Comparison of ENCODE assay signal across 8 cellular contexts in genomic region chr15:40340038-40340739, GRCh38. TPM values are rescaled to one million over a fixed set of nuclear protein-coding genes. Genes with fewer than 3 reads are reported as not detected.
DNase-seq lines count a peak whose midpoint lies in the region; ATAC-seq and TF ChIP-seq lines count a peak whose summit lies in the region.

No MANE protein-coding gene starts in this region.

- no peaks in the 10 kb centered on the region for H3K9me2 ChIP-seq in HCT116 (ENCODE audit: insufficient read depth)

- intact Hi-C loops in HCT116 (cut with micrococcal nuclease): loop anchor here (1.0 to 10.0 kb wide), 2 partner anchors 82 to 165 kb away; no protein-coding TSS in a partner anchor

- TSS peak; percentile 59 for BruUV-seq in HCT116 (replicated peaks; lab: Mats Ljungman, UMichigan)

- H3K9ac ChIP-seq in HCT116 (ENCODE audit: low read length) (peak overlapping the region; percentile 76), adipocyte (ENCODE audit: low read length) (peak overlapping the region; percentile 92)

- TF ChIP-seq POLR2A in HCT116 (IDR thresholded peaks at IDR 0.05; ENCODE audit: borderline replicate concordance, extremely low read depth, insufficient read depth, insufficient read length): no peak

- H3K9me3 ChIP-seq in HCT116 (ENCODE audit: control insufficient read depth in 1 of 2, insufficient read depth in 1 of 2, low read depth in 1 of 2, low read length in 2 of 2) (no peaks in the 10 kb centered on the region), adipocyte (ENCODE audit: control insufficient read depth, low read length) (no peaks in the 10 kb centered on the region), right atrium auricular region (no peaks in the 10 kb centered on the region)

- no peak overlapping the region for H2AFZ ChIP-seq in HCT116 (ENCODE audit: low read depth, low read length, poor library complexity, severe bottlenecking)

- RAD21 ChIA-PET in HCT116 (lab: Charles Lee; ENCODE audit: low non-redundant PET in 1 of 2, low total read pairs in 2 of 2, uncharacterized antibody in 2 of 2, unreplicated experiment in 2 of 2): interaction anchor here (1.3 to 1.7 kb wide), 3 partner anchors 51 to 82 kb away, joined by 3 to 7 read pairs (median 4); no protein-coding TSS in a partner anchor

- H4K20me1 ChIP-seq in HCT116 (ENCODE audit: insufficient read depth): no peaks in the 10 kb centered on the region

- peaks cover 0 to 7% of the 10 kb centered on the region in 2 experiments; a peak in 1 of 4 replicates for H3K36me3 ChIP-seq in HCT116 (ENCODE audit: control insufficient read depth in 1 of 2, insufficient read depth in 2 of 2, low read length in 2 of 2)
- H3K36me3 ChIP-seq in adipocyte (ENCODE audit: control insufficient read depth, insufficient read depth, low read length, severe bottlenecking): no peaks in the 10 kb centered on the region
- peaks cover 21% of the 10 kb centered on the region for H3K36me3 ChIP-seq in right atrium auricular region

- H3K4me2 ChIP-seq in HCT116 (ENCODE audit: low read length): peak overlapping the region; percentile 87

- TF ChIP-seq CTCF in HCT116 (IDR thresholded peaks at IDR 0.05 in 2 of 3, conservative IDR thresholded peaks at IDR 0.05 in 1 of 3; ENCODE audit: borderline replicate concordance in 1 of 3, insufficient read depth in 1 of 3, low read depth in 2 of 3, low read length in 2 of 3) (no peak; a peak in 1 of 6 replicates), right atrium auricular region (IDR thresholded peaks at IDR 0.05) (no peak), GM20000 (IDR thresholded peaks at IDR 0.05; ENCODE audit: extremely low read depth, missing control alignments) (no peak), GM10266 (IDR thresholded peaks at IDR 0.05; ENCODE audit: control insufficient read depth, insufficient read depth, low read depth, missing control alignments) (no peak)

- H3K4me3 ChIP-seq in HCT116 (replicated peaks in 1 of 2; ENCODE audit: low read depth in 1 of 2, low read length in 2 of 2) (peak overlapping the region; percentile 57 to 60), adipocyte (ENCODE audit: low read length) (peak overlapping the region; percentile 73), right atrium auricular region (peak overlapping the region; percentile 41 to 48), skin epidermis (peak overlapping the region; percentile 20 to 41 (median 23))

- no peaks in the 10 kb centered on the region for H3K27me3 ChIP-seq in HCT116 (ENCODE audit: insufficient read depth, low read length)
- no peaks in the 10 kb centered on the region for H3K27me3 ChIP-seq in adipocyte (replicated peaks; ENCODE audit: control insufficient read depth, insufficient read depth, low read length)
- H3K27me3 ChIP-seq in right atrium auricular region: no peaks in the 10 kb centered on the region

- DNase-seq in HCT116 (ENCODE audit: low read depth, low spot score) (no peak), adipocyte (ENCODE audit: low read depth) (peak; percentile 80), right atrium auricular region (ENCODE audit: low spot score) (peak; percentile 77), GM20000 (ENCODE audit: low spot score) (no peak), GM10266 (ENCODE audit: extremely low spot score) (no peak), NCI-H2227 treated with DMSO at 0.1 percent for 48 hours (lab: John Stamatoyannopoulos, UW) (no peak)
- DNase-seq in stimulated activated CD4-positive, alpha-beta T cell treated with anti-CD3 and anti-CD28 coated beads, Interleukin-15, amount 100 ng/mL, for 24 hours: no peak

- peaks cover 5% of the 10 kb centered on the region; the same call in 1 of the 2 replicates for H3K79me2 ChIP-seq in HCT116 (ENCODE audit: insufficient read depth, low read length)

- CTCF ChIA-PET in HCT116 (lab: Charles Lee): interaction anchor here (0.6 to 5.2 kb wide), 17 partner anchors 8 to 554 kb away, joined by 3 to 55 read pairs (median 3); partner anchors contain the start of genes INAFM2, IVD and VPS18

- H3K27ac ChIP-seq in HCT116 (ENCODE audit: low read depth, low read length): peak overlapping the region; percentile 92
- peak overlapping the region; percentile 96 to 97 for H3K27ac ChIP-seq in right atrium auricular region
- H3K27ac ChIP-seq in skin epidermis: peak overlapping the region; percentile 69 to 95 (median 88)

- TF ChIP-seq RAD21 in HCT116 (IDR thresholded peaks at IDR 0.05; ENCODE audit: low read depth): no peak

- H3K4me1 ChIP-seq in HCT116 (ENCODE audit: control insufficient read depth in 1 of 2, insufficient read depth in 2 of 2, low read length in 2 of 2): peaks cover 41 to 67% of the 10 kb centered on the region in 2 experiments
- peaks cover 70% of the 10 kb centered on the region for H3K4me1 ChIP-seq in adipocyte (ENCODE audit: control insufficient read depth, insufficient read depth, low read length)
- peaks cover 0 to 95% of the 10 kb centered on the region in 2 donors for H3K4me1 ChIP-seq in right atrium auricular region

- POLR2A ChIA-PET in HCT116 (lab: Charles Lee): interaction anchor here (1.0 to 3.4 kb wide), 7 partner anchors 16 to 65 kb away, joined by 3 to 11 read pairs (median 3); partner anchors contain the start of genes DISP2, INAFM2 and IVD

- peak; percentile 37 for ATAC-seq in HCT116

TF ChIP-seq in HCT116, 20 proteins besides CTCF, POLR2A, EP300 and RAD21:
- no peak for TF ChIP-seq EZH2phosphoT487 (IDR thresholded peaks at IDR 0.05; ENCODE audit: borderline replicate concordance)
- TF ChIP-seq YY1 (IDR thresholded peaks at IDR 0.05; ENCODE audit: extremely low read depth, insufficient replicate concordance, low read depth, low read length): no peak
- TF ChIP-seq SIN3A (IDR thresholded peaks at IDR 0.05; ENCODE audit: low read depth): no peak
- no peak for TF ChIP-seq REST (IDR thresholded peaks at IDR 0.05; ENCODE audit: low read depth)
- TF ChIP-seq POLR2AphosphoS5 (IDR thresholded peaks at IDR 0.05; ENCODE audit: low read depth, low read length): no peak
- no peak for TF ChIP-seq EZH2 (IDR thresholded peaks at IDR 0.05)
- no peak for TF ChIP-seq SRF (IDR thresholded peaks at IDR 0.05; ENCODE audit: low read depth)

RNA-seq across cellular contexts. Expression of gene CCDC9B, which starts 0.6 kb away (rescaled TPM):
- total RNA-seq in HCT116 (2021; ENCODE audit: unreplicated experiment) (15.6 TPM), right atrium auricular region (10 to 100 TPM; 31.8 to 32.2 TPM)
- 7.5 and 9.6 TPM in 2 replicates for polyA plus RNA-seq in HCT116 (2012)

RNA-seq across cellular contexts. Expression of gene PHGR1, which starts 10.6 kb away (rescaled TPM):
- total RNA-seq in HCT116 (2021; ENCODE audit: unreplicated experiment) (0.61 TPM), right atrium auricular region (not detected)
- not detected in 2 replicates for polyA plus RNA-seq in HCT116 (2012)

RNA-seq across cellular contexts. Expression of gene INAFM2, which starts 16.7 kb away (rescaled TPM):
- total RNA-seq in HCT116 (2021; ENCODE audit: unreplicated experiment) (8.8 TPM), right atrium auricular region (10 to 100 TPM; 45.5 to 48.9 TPM)
- 2.8 and 3.5 TPM in 2 replicates for polyA plus RNA-seq in HCT116 (2012)

RNA-seq across cellular contexts. Expression of gene DISP2, which starts 17.8 kb away (rescaled TPM):
- total RNA-seq in HCT116 (2021; ENCODE audit: unreplicated experiment) (3.3 TPM), right atrium auricular region (under 1 TPM; 0.11 to 0.20 TPM)
- 1.2 and 1.9 TPM in 2 replicates for polyA plus RNA-seq in HCT116 (2012)

RNA-seq across cellular contexts. Expression of gene PLCB2, which starts 32.5 kb away (rescaled TPM):
- total RNA-seq in HCT116 (2021; ENCODE audit: unreplicated experiment) (2.8 TPM), right atrium auricular region (1 to 10 TPM; 1.9 to 8.4 TPM)
- 1.7 TPM in 2 replicates for polyA plus RNA-seq in HCT116 (2012)

Comparison
In these comparisons a context has a peak if more than half of its experiments do, and no peak if none do; other contexts are left out.
1. DNase-seq: peak in adipocyte (single experiment) and right atrium auricular region (single experiment); none in HCT116 (single experiment), GM20000 (single experiment), GM10266 (single experiment), stimulated activated CD4-positive, alpha-beta T cell treated with anti-CD3 and anti-CD28 coated beads, Interleukin-15, amount 100 ng/mL, for 24 hours (single experiment) and NCI-H2227 treated with DMSO at 0.1 percent for 48 hours (single experiment).
2. H3K4me3 ChIP-seq: peak in every context shown above with its lines; median percentile 73 in adipocyte; 58 in HCT116; 44 in right atrium auricular region; 23 in skin epidermis.
3. Peak in every context shown above with its lines, with median percentiles within 50 percentile points of each other: H3K27ac ChIP-seq.